ENCODE assay signal across 19 cellular contexts in the genomic region with DNA sequence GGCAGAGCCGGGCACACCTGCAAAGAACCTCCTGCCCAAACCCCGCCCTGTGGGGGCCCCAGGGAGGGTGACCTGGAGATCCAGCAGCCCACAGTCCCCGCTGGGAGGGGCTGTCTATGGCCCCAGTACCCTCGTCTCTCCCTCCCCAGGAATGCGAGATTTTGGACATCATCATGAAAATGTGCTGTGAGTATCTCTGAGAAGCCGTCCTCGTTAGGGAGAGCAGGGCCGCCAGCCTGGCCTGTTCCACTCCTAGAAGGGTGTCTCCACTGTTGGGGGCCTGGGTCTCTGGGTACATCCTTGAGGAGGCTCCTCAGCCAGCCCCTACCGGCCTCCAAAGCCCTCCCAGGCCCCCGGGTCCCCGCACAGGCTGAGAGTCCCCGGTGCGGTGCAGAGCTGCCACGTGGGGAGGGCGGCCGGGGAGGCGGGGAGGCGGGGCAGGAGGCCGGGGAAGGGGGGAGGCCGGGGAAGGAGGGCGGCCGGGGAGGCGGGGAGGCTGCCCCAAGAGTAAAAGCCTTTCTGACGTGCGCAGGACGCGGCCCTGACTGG. TPM values are rescaled to one million over a fixed set of nuclear protein-coding genes. Genes with fewer than 3 reads are reported as not detected.
A peak's percentile ranks its signal among the peaks of the same experiment; 100 is the strongest.
DNase-seq lines count a peak whose midpoint lies in the region; ATAC-seq, FAIRE-seq and TF ChIP-seq lines count a peak whose summit lies in the region.
"Had no signal": no experiment of that assay in that cellular context is flagged by ENCODE, and none has a peak within 500 bp of the region (broad histone marks: within the 10 kb centered on the region; RNA-seq: fewer than 3 reads in every experiment).

No MANE protein-coding gene starts in this region.

- no peak for ATAC-seq in pancreas
- ATAC-seq: body of pancreas, T-helper 17 cell had no signal

- H3K9ac ChIP-seq in NT2/D1 (ENCODE audit: insufficient read length, low read depth) = peak overlapping the region; percentile 21

- no peaks in the 10 kb centered on the region for H3K9me3 ChIP-seq in NT2/D1 (ENCODE audit: insufficient read depth, low read length)
- no peaks in the 10 kb centered on the region for H3K9me3 ChIP-seq in left ventricle myocardium inferior (replicated peaks)
- no peaks in the 10 kb centered on the region for H3K9me3 ChIP-seq in pancreas
- H3K9me3 ChIP-seq: body of pancreas, tibial nerve had no signal

- intact Hi-C loops in left ventricle myocardium inferior (cut with micrococcal nuclease) = no loop called here
- intact Hi-C loops in pancreas (cut with DNase I) = no loop called here

- WGBS in pancreas, 2 donors = 86 to 93% methylated on average over 23 to 27 of the region's 27 CpGs

- H3K4me1 ChIP-seq in NT2/D1 (ENCODE audit: insufficient read depth, insufficient read length) (peaks cover 6% of the 10 kb centered on the region), left ventricle myocardium inferior (no peaks in the 10 kb centered on the region), pancreas (no peaks in the 10 kb centered on the region)
- H3K4me1 ChIP-seq: body of pancreas had no signal

- H3K4me3 ChIP-seq in NT2/D1 (ENCODE audit: insufficient read length, low read depth) = no peak overlapping the region
- H3K4me3 ChIP-seq in left ventricle myocardium inferior = no peak overlapping the region
- H3K4me3 ChIP-seq in pancreas = no peak overlapping the region
- H3K4me3 ChIP-seq: body of pancreas, dorsolateral prefrontal cortex, hepatocyte, skin epidermis, tibial nerve had no signal

- H3K36me3 ChIP-seq in NT2/D1 (ENCODE audit: insufficient read depth, insufficient read length, low read length) (peaks cover 88% of the 10 kb centered on the region), left ventricle myocardium inferior (peaks cover 85% of the 10 kb centered on the region), pancreas (no peaks in the 10 kb centered on the region)

- no peak overlapping the region for H3K27ac ChIP-seq in left ventricle myocardium inferior (replicated peaks)
- no peak overlapping the region for H3K27ac ChIP-seq in pancreas
- H3K27ac ChIP-seq: 22Rv1, body of pancreas, dorsolateral prefrontal cortex, hepatocyte had no signal

- TF ChIP-seq CTCF in left ventricle myocardium inferior (IDR thresholded peaks at IDR 0.05; ENCODE audit: borderline replicate concordance) = no peak
- no peak for TF ChIP-seq CTCF in pancreas (IDR thresholded peaks at IDR 0.05)

- DNase-seq in activated CD4-positive, alpha-beta T cell treated with anti-CD3 and anti-CD28 coated beads for 1 hour = peak; percentile 3
- no peak for DNase-seq in activated CD4-positive, alpha-beta T cell treated with anti-CD3 and anti-CD28 coated beads, Interleukin-2, amount 50 U/mL, for 1 hour
- DNase-seq in NT2/D1 (ENCODE audit: low read depth, low spot score) (no peak), left ventricle myocardium inferior (peak; percentile 17), pancreas (peak in 4 of 6 donors; percentile 12 to 61 (median 32)), CD1c-positive myeloid dendritic cell (ENCODE audit: extremely low spot score) (no peak), T-helper 2 cell (no peak)
- DNase-seq in stimulated activated CD4-positive, alpha-beta T cell treated with anti-CD3 and anti-CD28 coated beads, Interleukin-2, amount 100 ng/mL, for 48 hours = no peak
- DNase-seq: MV-4-11, NCI-H2029, NCI-H446 treated with DMSO at 0.1 percent for 48 hours, T-helper 17 cell had no signal

- no peaks in the 10 kb centered on the region for H3K27me3 ChIP-seq in NT2/D1 (ENCODE audit: insufficient read depth, insufficient read length)
- H3K27me3 ChIP-seq in left ventricle myocardium inferior (ENCODE audit: low read depth) = no peaks in the 10 kb centered on the region
- no peaks in the 10 kb centered on the region for H3K27me3 ChIP-seq in pancreas
- H3K27me3 ChIP-seq: body of pancreas, dorsolateral prefrontal cortex, hepatocyte, tibial nerve had no signal

- no peak for FAIRE-seq in pancreas (lab: Jason Lieb, UNC)
- FAIRE-seq: H1 had no signal

RNA-seq across cellular contexts. Expression of gene COL6A1, which starts 18.7 kb away (rescaled TPM):
- 154 TPM for total RNA-seq in left ventricle myocardium inferior
- total RNA-seq in pancreas = 100 to 1,000 TPM in 1 of 6 donors, 10 to 100 TPM in 5; 22.9 to 101 (median 41.9) TPM
- polyA plus RNA-seq in pancreas = 100 to 1,000 TPM in 1 of 2 donors, 10 to 100 TPM in 1; 97.4 to 131 TPM

Comparison
In these comparisons a context has a peak if more than half of its experiments do, and no peak if none do; other contexts are left out.
1. DNase-seq: peak in activated CD4-positive, alpha-beta T cell treated with anti-CD3 and anti-CD28 coated beads for 1 hour (single experiment), left ventricle myocardium inferior (single experiment) and pancreas (4 of 6); none in activated CD4-positive, alpha-beta T cell treated with anti-CD3 and anti-CD28 coated beads, Interleukin-2, amount 50 U/mL, for 1 hour (single experiment), NT2/D1 (single experiment), CD1c-positive myeloid dendritic cell (single experiment), stimulated activated CD4-positive, alpha-beta T cell treated with anti-CD3 and anti-CD28 coated beads, Interleukin-2, amount 100 ng/mL, for 48 hours (0 of 2) and T-helper 2 cell (0 of 5).